1 cellular context compared by ENCODE assay signal in genomic region chr22:24525416-24526037, GRCh38.
TF ChIP-seq lines count a peak whose summit lies in the region.

No MANE protein-coding gene starts in this region.

TF ChIP-seq in HepG2, 621 proteins besides CTCF, POLR2A, EP300 and RAD21 (continued from another document and continues in another):
- TF ChIP-seq TFDP2 (CRISPR knock-in tag; IDR thresholded peaks at IDR 0.05) (no peak), ZSCAN31 (CRISPR knock-in tag; IDR thresholded peaks at IDR 0.05; ENCODE audit: low read depth) (peak; percentile 46; the same call in 1 of the 2 replicates), REXO4 (CRISPR knock-in tag; IDR thresholded peaks at IDR 0.05; ENCODE audit: borderline replicate concordance) (no peak), ZNF569 (CRISPR knock-in tag; IDR thresholded peaks at IDR 0.05; ENCODE audit: borderline replicate concordance) (no peak), CHD4 (IDR thresholded peaks at IDR 0.05; ENCODE audit: borderline replicate concordance, low read length) (no peak), RBM22 (optimal IDR thresholded peaks at IDR 0.05; ENCODE audit: low read length) (no peak), ZMYM4 (CRISPR knock-in tag; IDR thresholded peaks at IDR 0.05) (peak; percentile 77), BCLAF1 (IDR thresholded peaks at IDR 0.05) (no peak), DPF2 (CRISPR knock-in tag; IDR thresholded peaks at IDR 0.05; ENCODE audit: borderline replicate concordance, low read depth) (peak; percentile 42; the same call in 1 of the 2 replicates), RARA (CRISPR knock-in tag; IDR thresholded peaks at IDR 0.05) (peak; percentile 98), ZNF33A (CRISPR knock-in tag; IDR thresholded peaks at IDR 0.05; ENCODE audit: borderline replicate concordance) (no peak), RXRB (CRISPR knock-in tag; IDR thresholded peaks at IDR 0.05; ENCODE audit: borderline replicate concordance) (peak; percentile 100), ZNF160 (CRISPR knock-in tag; IDR thresholded peaks at IDR 0.05) (no peak), ZNF282 (IDR thresholded peaks at IDR 0.05; ENCODE audit: partially characterized antibody) (no peak), PLSCR1 (CRISPR knock-in tag; IDR thresholded peaks at IDR 0.05; ENCODE audit: borderline replicate concordance) (no peak), ZNF143 (CRISPR knock-in tag; IDR thresholded peaks at IDR 0.05) (no peak), ZKSCAN1 (IDR thresholded peaks at IDR 0.05; ENCODE audit: low read length) (peak; percentile 43; the same call in 1 of the 2 replicates), RELA (CRISPR knock-in tag; IDR thresholded peaks at IDR 0.05) (no peak), NR2F2 (IDR thresholded peaks at IDR 0.05; ENCODE audit: borderline replicate concordance, low read depth) (peak; percentile 95), TEAD2 (CRISPR knock-in tag; IDR thresholded peaks at IDR 0.05) (no peak), ZFP91 (CRISPR knock-in tag; IDR thresholded peaks at IDR 0.05; ENCODE audit: borderline replicate concordance) (peak; percentile 25; the same call in 1 of the 2 replicates), ZBTB14 (CRISPR knock-in tag; IDR thresholded peaks at IDR 0.05) (no peak), SUZ12 (IDR thresholded peaks at IDR 0.05; ENCODE audit: low read depth, low read length) (no peak), ZFP90 (CRISPR knock-in tag; IDR thresholded peaks at IDR 0.05; ENCODE audit: borderline replicate concordance) (no peak), SAP130 (CRISPR knock-in tag; IDR thresholded peaks at IDR 0.05; ENCODE audit: low read depth) (peak; percentile 85), ZNF274 (CRISPR knock-in tag; IDR thresholded peaks at IDR 0.05) (no peak), PAX8 (CRISPR knock-in tag; IDR thresholded peaks at IDR 0.05; ENCODE audit: borderline replicate concordance) (no peak), ARID2 (CRISPR knock-in tag; IDR thresholded peaks at IDR 0.05; ENCODE audit: borderline replicate concordance) (no peak), GRHL1 (CRISPR knock-in tag; conservative IDR thresholded peaks at IDR 0.05) (no peak), KMT2B (CRISPR knock-in tag; IDR thresholded peaks at IDR 0.05) (peak; percentile 42; the same call in 1 of the 2 replicates), CHCHD3 (CRISPR knock-in tag; IDR thresholded peaks at IDR 0.05) (no peak), ZNF17 (CRISPR knock-in tag; IDR thresholded peaks at IDR 0.05) (no peak), RFX3 (CRISPR knock-in tag; IDR thresholded peaks at IDR 0.05) (no peak), HMGA1 (CRISPR knock-in tag; conservative IDR thresholded peaks at IDR 0.05) (no peak), XBP1 (CRISPR knock-in tag; IDR thresholded peaks at IDR 0.05) (no peak), ZNF704 (CRISPR knock-in tag; IDR thresholded peaks at IDR 0.05; ENCODE audit: borderline replicate concordance) (no peak), GABPB1 (CRISPR knock-in tag; IDR thresholded peaks at IDR 0.05) (no peak), ZNF275 (CRISPR knock-in tag; IDR thresholded peaks at IDR 0.05; ENCODE audit: borderline replicate concordance) (no peak), ZNF556 (CRISPR knock-in tag; IDR thresholded peaks at IDR 0.05; ENCODE audit: borderline replicate concordance) (peak; percentile 50; the same call in 1 of the 2 replicates), TCF7L2 (IDR thresholded peaks at IDR 0.05; ENCODE audit: low read depth, low read length) (no peak), ZNF883 (CRISPR knock-in tag; IDR thresholded peaks at IDR 0.05; ENCODE audit: not compliant biosample characterization) (no peak), REPIN1 (CRISPR knock-in tag; IDR thresholded peaks at IDR 0.05; ENCODE audit: borderline replicate concordance, low read depth) (peak; percentile 74; the same call in 1 of the 2 replicates), ZNF441 (CRISPR knock-in tag; IDR thresholded peaks at IDR 0.05; ENCODE audit: borderline replicate concordance) (no peak), ZNF362 (CRISPR knock-in tag; IDR thresholded peaks at IDR 0.05; ENCODE audit: borderline replicate concordance) (no peak), POLR2AphosphoS2 (IDR thresholded peaks at IDR 0.05; ENCODE audit: low read depth, low read length) (no peak), MNT (IDR thresholded peaks at IDR 0.05) (no peak), SIX1 (CRISPR knock-in tag; IDR thresholded peaks at IDR 0.05; ENCODE audit: borderline replicate concordance) (peak; percentile 64; the same call in 1 of the 2 replicates), ZSCAN9 (CRISPR knock-in tag; IDR thresholded peaks at IDR 0.05; ENCODE audit: borderline replicate concordance) (peak; percentile 69; the same call in 1 of the 2 replicates), LRRFIP1 (CRISPR knock-in tag; conservative IDR thresholded peaks at IDR 0.05) (no peak)
